ENCODE assay signal across 36 cellular contexts in genomic region chr7:85950418-85950817, GRCh38.
"Had no signal": no experiment of that assay in that cellular context is flagged by ENCODE, and none has a peak within 500 bp of the region (broad histone marks: within the 10 kb centered on the region; RNA-seq: fewer than 3 reads in every experiment).

No MANE protein-coding gene starts in this region.

- H3K27ac ChIP-seq: KMS-11 had no signal

- DNase-seq: Karpas-422, Kasumi-1, KG1, MG63, MM.1S, MV-4-11, NCI-H1048, NCI-H1092, NCI-H1092 treated with DMSO at 0.1 percent for 48 hours, NCI-H1105, NCI-H1105 treated with DMSO at 0.1 percent for 48 hours, NCI-H1417, NCI-H1417 treated with DMSO at 0.1 percent for 48 hours, NCI-H1436, NCI-H1436 treated with DMSO at 0.1 percent for 48 hours, NCI-H146, NCI-H1694, NCI-H1694 treated with DMSO at 0.1 percent for 48 hours, NCI-H187, NCI-H187 treated with DMSO at 0.1 percent for 48 hours, NCI-H1930, NCI-H2029, NCI-H2029 treated with DMSO at 0.1 percent for 48 hours, NCI-H2081, NCI-H2081 treated with DMSO at 0.1 percent for 48 hours, NCI-H2107, NCI-H2171, NCI-H2171 treated with DMSO at 0.1 percent for 48 hours, NCI-H2227 treated with DMSO at 0.1 percent for 48 hours, NCI-H226, NCI-H345, NCI-H446, NCI-H446 treated with DMSO at 0.1 percent for 48 hours, NCI-H510A, NCI-H510A treated with DMSO at 0.1 percent for 48 hours had no signal

- H3K27me3 ChIP-seq: MG63 had no signal

- H3K9me3 ChIP-seq: MG63 had no signal

- H3K4me3 ChIP-seq: MG63 had no signal

- H3K4me2 ChIP-seq: KMS-11 had no signal

- H3K36me3 ChIP-seq: MG63 had no signal

- H3K9ac ChIP-seq: KMS-11 had no signal
